Comparison of ENCODE assay signal across 8 cellular contexts in the genomic region with DNA sequence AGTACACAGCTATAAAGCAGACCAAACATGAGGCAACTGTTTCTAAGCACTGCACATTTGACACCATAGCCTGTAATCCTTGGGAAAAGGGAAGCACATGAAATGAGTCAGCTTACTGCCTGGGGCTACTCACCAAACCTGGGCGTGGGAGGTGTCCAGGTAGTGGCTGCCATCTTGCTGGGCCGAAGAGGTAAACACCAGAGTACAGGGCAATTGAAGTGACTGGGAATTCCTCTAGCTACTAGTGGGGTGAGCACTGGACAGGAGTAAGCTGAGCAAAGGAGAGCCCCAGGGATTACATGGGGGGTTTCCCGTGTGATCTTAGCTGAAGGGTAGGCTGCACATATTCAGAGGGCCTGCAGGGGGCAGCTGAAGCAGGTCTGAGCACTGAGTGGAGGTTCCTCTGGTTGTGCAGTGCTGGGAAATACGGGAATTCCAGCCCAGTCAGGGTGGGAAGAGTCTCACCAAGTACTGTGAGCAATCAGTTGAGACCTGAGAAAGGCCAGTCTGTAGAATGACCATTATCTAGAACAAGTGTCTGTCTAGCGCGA.
DNase-seq lines count a peak whose midpoint lies in the region; ATAC-seq, FAIRE-seq and TF ChIP-seq lines count a peak whose summit lies in the region.

No MANE protein-coding gene starts in this region.

- no peak overlapping the region for H3K4me3 Mint-ChIP-seq in stimulated activated naive B cell treated with anti-CD40 and anti-IgM and Interleukin-4, amounts not matched to agents 10 μg/mL and 1 μg/mL and 100 μg/mL, for 72 hours
- no peak overlapping the region for H3K4me3 Mint-ChIP-seq in CD4-positive, alpha-beta memory T cell

- H3K4me1 Mint-ChIP-seq in stimulated activated naive B cell treated with anti-CD40 and anti-IgM and Interleukin-4, amounts not matched to agents 10 μg/mL and 1 μg/mL and 100 μg/mL, for 72 hours, result peaks cover 4 to 7% of the 10 kb centered on the region in 2 donors
- peaks cover 0 to 1% (median 0%) of the 10 kb centered on the region in 4 donors for H3K4me1 Mint-ChIP-seq in CD4-positive, alpha-beta memory T cell

- no peaks in the 10 kb centered on the region for H3K27me3 ChIP-seq in CD4-positive, alpha-beta memory T cell (ENCODE audit: insufficient read depth, low read length)

- no peak for DNase-seq in AG09309 (ENCODE audit: low read depth)
- peak; percentile 13 for DNase-seq in GM19239 (ENCODE audit: insufficient read length, low spot score)
- peak; percentile 87 for DNase-seq in M059J (ENCODE audit: low read depth)
- DNase-seq in epithelial cell of esophagus (ENCODE audit: low read depth), result peak; percentile 97
- DNase-seq in stimulated activated naive B cell treated with anti-CD40 and anti-IgM and Interleukin-4, amounts not matched to agents 10 μg/mL and 1 μg/mL and 100 μg/mL, for 72 hours, result no peak
- DNase-seq in CD4-positive, alpha-beta memory T cell, result no peak
- no peak for DNase-seq in activated T-cell treated with anti-CD3 and anti-CD28 coated beads, Interleukin-2, amount 50 U/mL, for 1 hour

- POLR2A ChIA-PET in CD4-positive, alpha-beta memory T cell (lab: Charles Lee; ENCODE audit: partially characterized antibody), result no interaction called here

- peak; percentile 79 to 86 for ATAC-seq in stimulated activated naive B cell treated with anti-CD40 and anti-IgM and Interleukin-4, amounts not matched to agents 10 μg/mL and 1 μg/mL and 100 μg/mL, for 72 hours (replicated peaks)
- ATAC-seq in GM18861 (IDR thresholded peaks at IDR 0.05; ENCODE audit: unreplicated experiment), result no peak

- no peak overlapping the region for H3K27ac ChIP-seq in CD4-positive, alpha-beta memory T cell (ENCODE audit: low read depth, low read length)

- no peaks in the 10 kb centered on the region for H3K36me3 Mint-ChIP-seq in stimulated activated naive B cell treated with anti-CD40 and anti-IgM and Interleukin-4, amounts not matched to agents 10 μg/mL and 1 μg/mL and 100 μg/mL, for 72 hours
- H3K36me3 Mint-ChIP-seq in CD4-positive, alpha-beta memory T cell, result no peaks in the 10 kb centered on the region

- H3K36me3 ChIP-seq in CD4-positive, alpha-beta memory T cell (ENCODE audit: insufficient read depth, low read length), result no peaks in the 10 kb centered on the region

- no peaks in the 10 kb centered on the region for H3K9me3 Mint-ChIP-seq in stimulated activated naive B cell treated with anti-CD40 and anti-IgM and Interleukin-4, amounts not matched to agents 10 μg/mL and 1 μg/mL and 100 μg/mL, for 72 hours
- H3K9me3 Mint-ChIP-seq in CD4-positive, alpha-beta memory T cell, result no peaks in the 10 kb centered on the region

- intact Hi-C loops in CD4-positive, alpha-beta memory T cell (cut with micrococcal nuclease), result no loop called here

- H3K4me3 ChIP-seq in AG09309 (ENCODE audit: control insufficient read depth, low read depth, low read length) (no peak overlapping the region), epithelial cell of esophagus (ENCODE audit: low read length) (no peak overlapping the region)
- no peak overlapping the region for H3K4me3 ChIP-seq in CD4-positive, alpha-beta memory T cell (ENCODE audit: low read length in 2 of 2)

- no peak overlapping the region for H3K27ac Mint-ChIP-seq in stimulated activated naive B cell treated with anti-CD40 and anti-IgM and Interleukin-4, amounts not matched to agents 10 μg/mL and 1 μg/mL and 100 μg/mL, for 72 hours
- H3K27ac Mint-ChIP-seq in CD4-positive, alpha-beta memory T cell, result no peak overlapping the region

- no peaks in the 10 kb centered on the region for H3K4me1 ChIP-seq in CD4-positive, alpha-beta memory T cell (ENCODE audit: insufficient read depth, low read length)

- TF ChIP-seq CTCF in AG09309 (IDR thresholded peaks at IDR 0.05; ENCODE audit: control insufficient read depth, insufficient read depth, low read depth, low read length, missing control alignments) (peak; percentile 27), epithelial cell of esophagus (IDR thresholded peaks at IDR 0.05; ENCODE audit: insufficient read depth, low read depth, low read length, missing control alignments) (peak; percentile 21)

- peaks cover 23 to 27% of the 10 kb centered on the region in 2 donors for H3K27me3 Mint-ChIP-seq in stimulated activated naive B cell treated with anti-CD40 and anti-IgM and Interleukin-4, amounts not matched to agents 10 μg/mL and 1 μg/mL and 100 μg/mL, for 72 hours
- peaks cover 8 to 10% of the 10 kb centered on the region in 2 donors for H3K27me3 Mint-ChIP-seq in CD4-positive, alpha-beta memory T cell

- FAIRE-seq in GM19239 (lab: Jason Lieb, UNC), result no peak

- no peaks in the 10 kb centered on the region for H3K9me3 ChIP-seq in CD4-positive, alpha-beta memory T cell (ENCODE audit: control insufficient read depth in 1 of 2, low read length in 2 of 2)

- CTCF ChIA-PET in CD4-positive, alpha-beta memory T cell (lab: Charles Lee; ENCODE audit: partially characterized antibody), result interaction anchor here (0.8 to 1.4 kb wide), 3 partner anchors 13 to 53 kb away, joined by 3 read pairs; no protein-coding TSS in a partner anchor

Comparison
In these comparisons a context has a peak if more than half of its experiments do, and no peak if none do; other contexts are left out.
1. DNase-seq: peak in GM19239 (single experiment), M059J (single experiment) and epithelial cell of esophagus (single experiment); none in AG09309 (single experiment), stimulated activated naive B cell treated with anti-CD40 and anti-IgM and Interleukin-4, amounts not matched to agents 10 μg/mL and 1 μg/mL and 100 μg/mL, for 72 hours (single experiment), CD4-positive, alpha-beta memory T cell (0 of 5) and activated T-cell treated with anti-CD3 and anti-CD28 coated beads, Interleukin-2, amount 50 U/mL, for 1 hour (single experiment).